In genomic region chr14:94173885-94174621, GRCh38 we compare ENCODE assay signal across 8 cellular contexts. TPM values are rescaled to one million over a fixed set of nuclear protein-coding genes. Genes with fewer than 3 reads are reported as not detected.
DNase-seq lines count a peak whose midpoint lies in the region; ATAC-seq lines count a peak whose summit lies in the region.

TSS of gene PPP4R4 (plus strand) at chr14:94174322. CDS start at chr14:94174466, 144 bp downstream.

- intact Hi-C loops in left colon (cut with DNase I, micrococcal nuclease) = no loop called here

- no peaks in the 10 kb centered on the region for H3K79me2 ChIP-seq in ACC112 (ENCODE audit: control insufficient read depth, insufficient read depth, low read length, unreplicated experiment)

- no peaks in the 10 kb centered on the region for H3K4me1 ChIP-seq in ACC112 (ENCODE audit: control insufficient read depth, insufficient read depth, low read length, unreplicated experiment)

- peak within 1 kb of the TSS; percentile 84 for H3K4me3 ChIP-seq in ACC112 (ENCODE audit: low read depth, low read length)

- peaks cover 18% of the 10 kb centered on the region; the same call in 1 of the 2 replicates for H3K27me3 ChIP-seq in ACC112 (ENCODE audit: insufficient read depth, low read length)

- no peak within 1 kb of the TSS for H3K27ac ChIP-seq in ACC112 (ENCODE audit: low read depth, low read length)
- peak within 1 kb of the TSS; percentile 69 for H3K27ac ChIP-seq in cingulate gyrus (ENCODE audit: low read depth, low read length)

- DNase-seq in NCI-H510A (lab: John Stamatoyannopoulos, UW) (peak; percentile 89), left colon (peak; percentile 72 to 82)
- peak; percentile 86 to 90 for DNase-seq in activated CD4-positive, alpha-beta T cell treated with anti-CD3 and anti-CD28 coated beads for 4 hours
- DNase-seq in stimulated activated CD4-positive, alpha-beta T cell treated with anti-CD3 and anti-CD28 coated beads, Interleukin-1b, Interleukin-23, amount 100 ng/mL, for 4 hours (ENCODE audit: low read depth in 2 of 2) = peak; percentile 82 to 86

- H2AFZ ChIP-seq in ACC112 (ENCODE audit: low read length, unreplicated experiment) = peak within 1 kb of the TSS; percentile 100

- H3K36me3 ChIP-seq in ACC112 (ENCODE audit: insufficient read depth, low read length) = no peaks in the 10 kb centered on the region

- ATAC-seq in GM18907 (IDR thresholded peaks at IDR 0.05; ENCODE audit: unreplicated experiment) (peak; percentile 82), HG03175 (IDR thresholded peaks at IDR 0.05; ENCODE audit: unreplicated experiment) (peak; percentile 87), left colon (peak; percentile 95)

RNA-seq across cellular contexts. Expression of gene PPP4R4, which starts in this region (rescaled TPM):
- total RNA-seq in left colon = under 1 TPM in 1 of 2 donors, not detected in 1; 0.28 TPM

Comparison
In these comparisons a context has a peak if more than half of its experiments do, and no peak if none do; other contexts are left out.
1. Peak in DNase-seq and ATAC-seq in left colon; RNA of the gene not detected or under 1 TPM.